In the genomic region with DNA sequence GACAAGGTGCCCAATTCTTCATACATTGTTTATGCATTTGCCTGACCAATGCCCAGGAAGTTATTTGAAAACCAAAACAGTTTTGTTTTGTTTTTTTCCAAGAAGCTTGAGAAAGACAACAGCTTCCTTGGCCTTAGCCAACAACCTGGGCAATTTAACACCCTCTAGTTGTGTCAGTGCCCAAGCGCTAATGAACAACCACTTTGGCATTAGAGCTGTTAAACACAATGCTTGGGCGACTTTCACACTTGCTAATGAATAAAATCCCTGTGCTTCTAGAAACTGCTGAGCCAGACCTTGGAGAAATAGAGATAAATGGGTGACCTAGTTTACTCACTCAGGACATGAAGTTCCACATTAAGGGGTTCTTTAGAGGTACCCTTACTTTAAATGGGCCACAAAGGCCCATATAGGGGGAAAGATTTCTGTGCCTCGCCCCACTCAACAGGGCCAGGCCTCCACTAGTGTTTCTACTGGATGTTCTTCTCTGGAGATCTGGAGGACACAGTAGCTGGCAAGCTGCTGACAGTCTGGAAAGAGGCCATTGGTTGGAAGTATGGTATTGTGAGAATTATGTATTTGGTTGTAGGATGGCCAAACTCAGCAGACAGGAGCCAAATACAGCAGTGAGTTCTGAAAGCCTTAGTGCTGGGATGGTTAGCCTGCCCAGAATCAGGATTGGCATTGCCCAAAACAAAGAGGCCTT, we compare ENCODE assay signal across 24 cellular contexts.
DNase-seq lines count a peak whose midpoint lies in the region; ATAC-seq and TF ChIP-seq lines count a peak whose summit lies in the region.
"Had no signal": no experiment of that assay in that cellular context is flagged by ENCODE, and none has a peak within 500 bp of the region (broad histone marks: within the 10 kb centered on the region; RNA-seq: fewer than 3 reads in every experiment).

No MANE protein-coding gene starts in this region.

- no peak for ATAC-seq in CD4-positive, CD25-positive, alpha-beta regulatory T cell (ENCODE audit: low read depth in 2 of 2)
- no peak for ATAC-seq in CD8-positive, alpha-beta T cell
- no peak for ATAC-seq in left colon
- ATAC-seq: body of pancreas, foreskin keratinocyte had no signal

- no peak overlapping the region for H3K4me2 ChIP-seq in mesendoderm (ENCODE audit: low read length)

- no peak for TF ChIP-seq CTCF in CD8-positive, alpha-beta T cell (IDR thresholded peaks at IDR 0.05)

- no peak overlapping the region for H3K23ac ChIP-seq in mesendoderm (ENCODE audit: low read length)

- H3K18ac ChIP-seq in mesendoderm (ENCODE audit: low read length), result no peak overlapping the region

- no peaks in the 10 kb centered on the region for H3K4me1 ChIP-seq in CD4-positive, CD25-positive, alpha-beta regulatory T cell (ENCODE audit: control insufficient read depth, insufficient read depth, low read length, poor library complexity, severe bottlenecking)
- no peaks in the 10 kb centered on the region for H3K4me1 ChIP-seq in CD8-positive, alpha-beta T cell (ENCODE audit: insufficient read depth, low read length)
- H3K4me1 ChIP-seq in mesendoderm (ENCODE audit: control insufficient read depth, low read depth, low read length), result peaks cover 3% of the 10 kb centered on the region
- H3K4me1 ChIP-seq: foreskin keratinocyte had no signal

- CTCF ChIA-PET in CD8-positive, alpha-beta T cell (lab: Charles Lee), result interaction anchor here (1.5 kb wide), 1 partner anchor 22 kb away, joined by 4 read pairs; no protein-coding TSS in a partner anchor

- no CpG with 5 or more reads among the region's 3 CpGs for WGBS in mesendoderm (ENCODE audit: extremely low coverage, insufficient coverage, low lambda C conversion rate)

- no peak overlapping the region for H4K8ac ChIP-seq in mesendoderm (ENCODE audit: low read depth, low read length)

- H3K4me3 Mint-ChIP-seq in CD4-positive, CD25-positive, alpha-beta regulatory T cell, result no peak overlapping the region
- no peak overlapping the region for H3K4me3 Mint-ChIP-seq in CD8-positive, alpha-beta T cell
- H3K4me3 Mint-ChIP-seq: IgD-negative memory B cell, mesothelial cell of epicardium, neural crest cell had no signal

- H3K9me3 Mint-ChIP-seq in CD4-positive, CD25-positive, alpha-beta regulatory T cell, result no peaks in the 10 kb centered on the region
- H3K9me3 Mint-ChIP-seq in CD8-positive, alpha-beta T cell, result no peaks in the 10 kb centered on the region
- H3K9me3 Mint-ChIP-seq: IgD-negative memory B cell, neural crest cell had no signal

- H3K9me3 ChIP-seq in CD4-positive, CD25-positive, alpha-beta regulatory T cell (ENCODE audit: control insufficient read depth in 2 of 2, low read length in 2 of 2), result no peaks in the 10 kb centered on the region
- no peaks in the 10 kb centered on the region for H3K9me3 ChIP-seq in CD8-positive, alpha-beta T cell (ENCODE audit: low read length)
- H3K9me3 ChIP-seq: body of pancreas, transverse colon had no signal

- no peak overlapping the region for H2BK120ac ChIP-seq in mesendoderm (ENCODE audit: low read depth, low read length)

- H3K36me3 Mint-ChIP-seq in CD4-positive, CD25-positive, alpha-beta regulatory T cell, result peaks cover 50% of the 10 kb centered on the region
- peaks cover 84% of the 10 kb centered on the region for H3K36me3 Mint-ChIP-seq in CD8-positive, alpha-beta T cell
- H3K36me3 Mint-ChIP-seq: IgD-negative memory B cell, mesothelial cell of epicardium had no signal

- no peak overlapping the region for H3K9ac ChIP-seq in mesendoderm (ENCODE audit: low read length)

- H3K36me3 ChIP-seq in CD4-positive, CD25-positive, alpha-beta regulatory T cell (ENCODE audit: control insufficient read depth, insufficient read depth, low read length), result peaks cover 98% of the 10 kb centered on the region
- peaks cover 71% of the 10 kb centered on the region for H3K36me3 ChIP-seq in CD8-positive, alpha-beta T cell (ENCODE audit: insufficient read depth, low read length)
- no peaks in the 10 kb centered on the region for H3K36me3 ChIP-seq in mesendoderm (ENCODE audit: control insufficient read depth, insufficient read depth, low read length)
- H3K36me3 ChIP-seq: transverse colon had no signal

- peaks cover 0 to 8% (median 2%) of the 10 kb centered on the region in 4 donors for H3K4me1 Mint-ChIP-seq in CD4-positive, CD25-positive, alpha-beta regulatory T cell
- no peaks in the 10 kb centered on the region for H3K4me1 Mint-ChIP-seq in CD8-positive, alpha-beta T cell (ENCODE audit: low read depth)

- no peak overlapping the region for H2BK5ac ChIP-seq in mesendoderm (ENCODE audit: low read length)

- no peak overlapping the region for H2BK15ac ChIP-seq in mesendoderm (replicated peaks; ENCODE audit: low read depth)

- H3K27me3 ChIP-seq in CD4-positive, CD25-positive, alpha-beta regulatory T cell (ENCODE audit: control insufficient read depth, insufficient read depth, low read length), result no peaks in the 10 kb centered on the region
- H3K27me3 ChIP-seq in CD8-positive, alpha-beta T cell (ENCODE audit: insufficient read depth, low read length), result no peaks in the 10 kb centered on the region
- H3K27me3 ChIP-seq in mesendoderm (ENCODE audit: insufficient read depth, low read length, poor library complexity), result no peaks in the 10 kb centered on the region
- H3K27me3 ChIP-seq: body of pancreas, foreskin keratinocyte, transverse colon had no signal

- no peak overlapping the region for H3K56ac ChIP-seq in mesendoderm (ENCODE audit: low read length)

- H3K4ac ChIP-seq in mesendoderm (ENCODE audit: low read depth, low read length), result no peak overlapping the region

- H3K27ac Mint-ChIP-seq in CD4-positive, CD25-positive, alpha-beta regulatory T cell, result peak overlapping the region; percentile 34 to 79 (median 68)
- peak overlapping the region; percentile 89 for H3K27ac Mint-ChIP-seq in CD8-positive, alpha-beta T cell
- H3K27ac Mint-ChIP-seq: mesothelial cell of epicardium, progenitor cell of endocrine pancreas had no signal

- intact Hi-C loops in CD8-positive, alpha-beta T cell (cut with DNase I, micrococcal nuclease), result no loop called here
- intact Hi-C loops in left colon (cut with DNase I, micrococcal nuclease), result no loop called here

- no peaks in the 10 kb centered on the region for H3K79me1 ChIP-seq in mesendoderm (ENCODE audit: low read length)

- no peaks in the 10 kb centered on the region for H3K27me3 Mint-ChIP-seq in CD4-positive, CD25-positive, alpha-beta regulatory T cell
- H3K27me3 Mint-ChIP-seq in CD8-positive, alpha-beta T cell (ENCODE audit: low read depth), result no peaks in the 10 kb centered on the region
- H3K27me3 Mint-ChIP-seq: IgD-negative memory B cell, progenitor cell of endocrine pancreas had no signal

- no peak overlapping the region for H2AK5ac ChIP-seq in mesendoderm (ENCODE audit: low read length)

- H4K5ac ChIP-seq in mesendoderm (ENCODE audit: low read length), result no peak overlapping the region

- no peak for DNase-seq in CD4-positive, CD25-positive, alpha-beta regulatory T cell
- no peak for DNase-seq in CD8-positive, alpha-beta T cell
- DNase-seq in caudate nucleus (lab: John Stamatoyannopoulos, UW), result peak in 23 of 61 donors; percentile 3 to 65 (median 32)
- DNase-seq in mesendoderm, result peak; percentile 22
- DNase-seq in AG08395 (ENCODE audit: low spot score), result no peak
- DNase-seq in left colon, result no peak
- no peak for DNase-seq in cerebellar nuclear complex (lab: John Stamatoyannopoulos, UW)
- DNase-seq: activated CD4-positive, alpha-beta T cell treated with anti-CD3 and anti-CD28 coated beads for 4 hours; AML-193; dermis blood vessel endothelial cell; foreskin keratinocyte; kidney glomerular epithelial cell; NCI-H1417; NCI-H2107; NCI-H526; SHP77 treated with DMSO at 0.1 percent for 48 hours; small intestine; stimulated activated naive CD4-positive, alpha-beta T cell treated with Interleukin-2 at 50 U/mL for 16 hours; transverse colon had no signal

- H3K4me3 ChIP-seq in CD4-positive, CD25-positive, alpha-beta regulatory T cell (ENCODE audit: low read depth, low read length), result no peak overlapping the region
- no peak overlapping the region for H3K4me3 ChIP-seq in CD8-positive, alpha-beta T cell (ENCODE audit: low read depth, low read length)
- H3K4me3 ChIP-seq in mesendoderm (ENCODE audit: low read length), result no peak overlapping the region
- H3K4me3 ChIP-seq: body of pancreas, transverse colon had no signal

- POLR2A ChIA-PET in CD8-positive, alpha-beta T cell (lab: Charles Lee), result interaction anchor here (1.1 to 1.2 kb wide), 2 partner anchors 17 to 20 kb away, joined by 3 read pairs; no protein-coding TSS in a partner anchor

- H3K27ac ChIP-seq in CD4-positive, CD25-positive, alpha-beta regulatory T cell (ENCODE audit: insufficient read depth, low read length, poor library complexity, severe bottlenecking), result no peak overlapping the region
- H3K27ac ChIP-seq in CD8-positive, alpha-beta T cell (ENCODE audit: low read depth, low read length), result no peak overlapping the region
- H3K27ac ChIP-seq in caudate nucleus (ENCODE audit: low read depth, low read length) (peak overlapping the region; percentile 75), mesendoderm (ENCODE audit: low read depth, low read length) (no peak overlapping the region)
- H3K27ac ChIP-seq: body of pancreas, foreskin keratinocyte, transverse colon had no signal

- H3K79me2 ChIP-seq in mesendoderm (ENCODE audit: control insufficient read depth, insufficient read depth, low read length), result no peaks in the 10 kb centered on the region
